10 cellular contexts compared by ENCODE assay signal in genomic region chr3:15646924-15647511, GRCh38. TPM values are rescaled to one million over a fixed set of nuclear protein-coding genes. Genes with fewer than 3 reads are reported as not detected.
DNase-seq lines count a peak whose midpoint lies in the region; ATAC-seq and TF ChIP-seq lines count a peak whose summit lies in the region.
"Had no signal": no experiment of that assay in that cellular context is flagged by ENCODE, and none has a peak within 500 bp of the region (broad histone marks: within the 10 kb centered on the region; RNA-seq: fewer than 3 reads in every experiment).

No MANE protein-coding gene starts in this region.

- H3K27me3 ChIP-seq in esophagus squamous epithelium: no peaks in the 10 kb centered on the region
- H3K27me3 ChIP-seq: right lobe of liver had no signal

- H3K27ac ChIP-seq in SK-N-MC: peak overlapping the region; percentile 46; the same call in 1 of the 2 replicates
- H3K27ac ChIP-seq in esophagus squamous epithelium: peak overlapping the region; percentile 30 to 83 (median 62)

- intact Hi-C loops in esophagus squamous epithelium (cut with DNase I) (no loop called here), posterior vena cava (cut with DNase I) (no loop called here)

- no peaks in the 10 kb centered on the region for H3K36me3 ChIP-seq in SK-N-MC (ENCODE audit: insufficient read depth, low read length)
- H3K36me3 ChIP-seq in esophagus squamous epithelium: peaks cover 0 to 23% (median 0%) of the 10 kb centered on the region in 3 donors

- no peak for TF ChIP-seq CTCF in esophagus squamous epithelium (IDR thresholded peaks at IDR 0.05)

- H3K4me3 ChIP-seq in SK-N-MC (no peak overlapping the region), esophagus squamous epithelium (peak overlapping the region in 1 of 4 donors; percentile 21)
- H3K4me3 ChIP-seq: K562, right lobe of liver had no signal

- no peak overlapping the region for H3K9ac ChIP-seq in SK-N-MC (ENCODE audit: insufficient read length)

- H3K9me3 ChIP-seq in SK-N-MC (ENCODE audit: low read depth, low read length) (no peaks in the 10 kb centered on the region), esophagus squamous epithelium (no peaks in the 10 kb centered on the region)
- H3K9me3 ChIP-seq: right lobe of liver had no signal

- ATAC-seq in HG02610 (IDR thresholded peaks at IDR 0.05; ENCODE audit: unreplicated experiment): peak; percentile 27
- ATAC-seq in GM19397 (IDR thresholded peaks at IDR 0.05; ENCODE audit: unreplicated experiment): no peak
- no peak for ATAC-seq in HG03469 (IDR thresholded peaks at IDR 0.05; ENCODE audit: unreplicated experiment)
- ATAC-seq: K562 had no signal

- WGBS in esophagus squamous epithelium, 2 donors: 11 to 47% methylated on average over 6 to 12 of the region's 13 CpGs

- peaks cover 5 to 33% (median 22%) of the 10 kb centered on the region in 3 donors for H3K4me1 ChIP-seq in esophagus squamous epithelium
- H3K4me1 ChIP-seq: right lobe of liver had no signal

- no peak for TF ChIP-seq POLR2A in esophagus squamous epithelium (IDR thresholded peaks at IDR 0.05)

- DNase-seq in Daoy (ENCODE audit: low read depth) (peak; percentile 95), SK-N-MC (ENCODE audit: low read depth, low spot score) (no peak), esophagus squamous epithelium (lab: John Stamatoyannopoulos, UW) (no peak), posterior vena cava (ENCODE audit: low spot score) (peak; percentile 93), midbrain (lab: John Stamatoyannopoulos, UW) (no peak)
- DNase-seq: right lobe of liver had no signal

RNA-seq across cellular contexts. Expression of gene BTD, which starts 45.5 kb away (rescaled TPM):
- 3.7 and 10.6 TPM in 2 replicates for total RNA-seq in Daoy (2014; rRNA removed; shearing (Covaris generic))
- total RNA-seq in esophagus squamous epithelium (10 to 100 TPM in 3 of 4 donors, 1 to 10 TPM in 1; 7.7 to 16.6 (median 12.3) TPM), posterior vena cava (10 to 100 TPM; 13.3 to 18.1 TPM)

RNA-seq across cellular contexts. Expression of gene HACL1, which starts 45.6 kb away (rescaled TPM):
- 26.4 and 34.6 TPM in 2 replicates for total RNA-seq in Daoy (2014; rRNA removed; shearing (Covaris generic))
- total RNA-seq in esophagus squamous epithelium: 10 to 100 TPM in 2 of 4 donors, 1 to 10 TPM in 2; 3.3 to 22.3 (median 9.4) TPM
- 10 to 100 TPM; 18.5 to 21.2 TPM for total RNA-seq in posterior vena cava

Comparison
In these comparisons a context has a peak if more than half of its experiments do, and no peak if none do; other contexts are left out.
1. DNase-seq: peak in Daoy (single experiment) and posterior vena cava (single experiment); none in SK-N-MC (single experiment), esophagus squamous epithelium (single experiment) and midbrain (single experiment).